In genomic region chr2:229712125-229712524, GRCh38 we compare ENCODE assay signal across 14 cellular contexts. TPM values are rescaled to one million over a fixed set of nuclear protein-coding genes. Genes with fewer than 3 reads are reported as not detected.
DNase-seq lines count a peak whose midpoint lies in the region; FAIRE-seq and TF ChIP-seq lines count a peak whose summit lies in the region.
"Had no signal": no experiment of that assay in that cellular context is flagged by ENCODE, and none has a peak within 500 bp of the region (broad histone marks: within the 10 kb centered on the region; RNA-seq: fewer than 3 reads in every experiment).

No MANE protein-coding gene starts in this region.

- CTCF ChIA-PET in HEK293 (lab: Yijun Ruan, JAX), result interaction anchor here (0.5 to 2.8 kb wide), 7 partner anchors 11 to 772 kb away, joined by 3 to 15 read pairs (median 4); no protein-coding TSS in a partner anchor
- CTCF ChIA-PET in activated naive CD4-positive, alpha-beta T cell treated with anti-CD3 and anti-CD28 coated beads, Interleukin-2, amount 10 ng/mL, durations not matched to agents 7 days and 5 days (lab: Charles Lee), result interaction anchor here (1.3 to 1.5 kb wide), 2 partner anchors 15 to 49 kb away, joined by 3 read pairs; no protein-coding TSS in a partner anchor

- H3K9me3 Mint-ChIP-seq in nephron, result peaks cover 7% of the 10 kb centered on the region
- no peaks in the 10 kb centered on the region for H3K9me3 Mint-ChIP-seq in activated naive CD4-positive, alpha-beta T cell treated with anti-CD3 and anti-CD28 coated beads, Interleukin-2, amount 10 ng/mL, durations not matched to agents 7 days and 5 days
- H3K9me3 Mint-ChIP-seq: activated T-cell treated with anti-CD3 and anti-CD28 coated beads, Interleukin-2, amount 50 U/mL, for 72 hours had no signal

- H3K9me3 ChIP-seq in HEK293 (ENCODE audit: control insufficient read depth, insufficient read depth, low read depth, low read length), result no peaks in the 10 kb centered on the region
- H3K9me3 ChIP-seq: thoracic aorta had no signal

- H3K4me3 ChIP-seq in HEK293 (ENCODE audit: low read depth, low read length), result no peak overlapping the region
- H3K4me3 ChIP-seq: thoracic aorta had no signal

- peak overlapping the region; percentile 53 to 84 (median 80) for H3K4me3 Mint-ChIP-seq in nephron
- H3K4me3 Mint-ChIP-seq in activated naive CD4-positive, alpha-beta T cell treated with anti-CD3 and anti-CD28 coated beads, Interleukin-2, amount 10 ng/mL, durations not matched to agents 7 days and 5 days, result no peak overlapping the region

- H3K27ac ChIP-seq in HEK293 (ENCODE audit: extremely low read depth, low read depth, low read length) (no peak overlapping the region), VCaP (no peak overlapping the region)
- H3K27ac ChIP-seq: thoracic aorta had no signal

- no peak for TF ChIP-seq POLR2A in GM12891 (IDR thresholded peaks at IDR 0.05; ENCODE audit: low read depth, low read length)

- H3K4me1 ChIP-seq in HEK293 (ENCODE audit: control insufficient read depth, insufficient read depth, low read length), result peaks cover 3% of the 10 kb centered on the region; the same call in 1 of the 2 replicates

- TF ChIP-seq CTCF in HEK293 (tag by site-specific recombination; IDR thresholded peaks at IDR 0.05) (no peak), VCaP (conservative IDR thresholded peaks at IDR 0.05) (peak; percentile 31), nephron (IDR thresholded peaks at IDR 0.05; ENCODE audit: unreplicated experiment in 3 of 3) (no peak)

- no peak for FAIRE-seq in GM12891 (lab: Jason Lieb, UNC)
- FAIRE-seq: G401.6 had no signal

- DNase-seq in DMS53 (lab: John Stamatoyannopoulos, UW), result peak; percentile 1
- DNase-seq in DMS53 treated with DMSO at 0.1 percent for 48 hours (lab: John Stamatoyannopoulos, UW; ENCODE audit: unreplicated experiment), result no peak
- DNase-seq in posterior vena cava (ENCODE audit: low spot score), result no peak
- DNase-seq in GM12891 (ENCODE audit: insufficient read length, low spot score), result no peak
- DNase-seq in activated naive CD4-positive, alpha-beta T cell treated with anti-CD3 and anti-CD28 coated beads, Interleukin-2, amount 10 ng/mL, durations not matched to agents 7 days and 5 days, result no peak
- DNase-seq: activated CD4-positive, alpha-beta T cell treated with anti-CD3 and anti-CD28 coated beads for 1 hour; activated T-cell treated with anti-CD3 and anti-CD28 coated beads, Interleukin-2, amount 50 U/mL, for 72 hours; NCI-H1436; NCI-H748 treated with DMSO at 0.1 percent for 48 hours had no signal

- intact Hi-C loops in posterior vena cava (cut with DNase I), result no loop called here

- peaks cover 10% of the 10 kb centered on the region for H3K4me1 Mint-ChIP-seq in nephron
- H3K4me1 Mint-ChIP-seq in activated naive CD4-positive, alpha-beta T cell treated with anti-CD3 and anti-CD28 coated beads, Interleukin-2, amount 10 ng/mL, durations not matched to agents 7 days and 5 days, result peaks cover 5% of the 10 kb centered on the region

- H3K27ac Mint-ChIP-seq in nephron, result no peak overlapping the region
- no peak overlapping the region for H3K27ac Mint-ChIP-seq in activated naive CD4-positive, alpha-beta T cell treated with anti-CD3 and anti-CD28 coated beads, Interleukin-2, amount 10 ng/mL, durations not matched to agents 7 days and 5 days
- H3K27ac Mint-ChIP-seq: activated T-cell treated with anti-CD3 and anti-CD28 coated beads, Interleukin-2, amount 50 U/mL, for 72 hours had no signal

- POLR2A ChIA-PET in HEK293 (lab: Yijun Ruan, JAX), result no interaction called here

- H3K36me3 ChIP-seq in HEK293 (ENCODE audit: control insufficient read depth in 2 of 2, insufficient read depth in 1 of 2, low read length in 2 of 2), result no peaks in the 10 kb centered on the region
- H3K36me3 ChIP-seq: thoracic aorta had no signal

- peaks cover 80% of the 10 kb centered on the region for H3K27me3 Mint-ChIP-seq in nephron (ENCODE audit: low read depth)
- H3K27me3 Mint-ChIP-seq in activated naive CD4-positive, alpha-beta T cell treated with anti-CD3 and anti-CD28 coated beads, Interleukin-2, amount 10 ng/mL, durations not matched to agents 7 days and 5 days, result peaks cover 80% of the 10 kb centered on the region

- H3K36me3 Mint-ChIP-seq in nephron (ENCODE audit: low read depth), result no peaks in the 10 kb centered on the region
- no peaks in the 10 kb centered on the region for H3K36me3 Mint-ChIP-seq in activated naive CD4-positive, alpha-beta T cell treated with anti-CD3 and anti-CD28 coated beads, Interleukin-2, amount 10 ng/mL, durations not matched to agents 7 days and 5 days

TF ChIP-seq in HEK293, 187 proteins besides CTCF, POLR2A, EP300 and RAD21 (continues in another document):
- peak; percentile 16 for TF ChIP-seq SETDB1 (IDR thresholded peaks at IDR 0.05; ENCODE audit: insufficient read length, low read length)
- peak; percentile 77 for TF ChIP-seq ZNF26 (tag by site-specific recombination; IDR thresholded peaks at IDR 0.05)

TF ChIP-seq in GM12891, 5 proteins besides CTCF, POLR2A, EP300 and RAD21:
- no peak for TF ChIP-seq POU2F2 (IDR thresholded peaks at IDR 0.05; ENCODE audit: low read depth, low read length)
- no peak for TF ChIP-seq POLR2AphosphoS5 (IDR thresholded peaks at IDR 0.05; ENCODE audit: low read depth, low read length)
- TF ChIP-seq SPI1 (IDR thresholded peaks at IDR 0.05; ENCODE audit: low read depth, low read length), result no peak
- no peak for TF ChIP-seq PAX5 (IDR thresholded peaks at IDR 0.05; ENCODE audit: insufficient read depth, low read length, severe bottlenecking)
- no peak for TF ChIP-seq TAF1 (IDR thresholded peaks at IDR 0.05; ENCODE audit: low read depth, low read length)

RNA-seq across cellular contexts. Expression of gene DNER, which starts 2.2 kb away (rescaled TPM):
- 1 to 10 TPM in 1 of 2 donors, under 1 TPM in 1; 0.67 to 1.1 TPM for total RNA-seq in posterior vena cava
- 0.03 TPM for polyA plus RNA-seq in GM12891 (2012; ENCODE audit: low read depth, missing spikeins)
- total RNA-seq: activated T-cell treated with anti-CD3 and anti-CD28 coated beads, Interleukin-2, amount 50 U/mL, for 72 hours had no signal
